ENCODE assay signal across 2 cellular contexts in genomic region chr11:48036011-48036410, GRCh38.
TF ChIP-seq lines count a peak whose summit lies in the region.

No MANE protein-coding gene starts in this region.

TF ChIP-seq in A549, 52 proteins besides CTCF, POLR2A, EP300 and RAD21:
- TF ChIP-seq HOXB13 (CRISPR knock-in tag; IDR thresholded peaks at IDR 0.05; ENCODE audit: low read depth) (no peak), RNF2 (IDR thresholded peaks at IDR 0.05; ENCODE audit: borderline replicate concordance, low read depth) (no peak), RCOR1 (IDR thresholded peaks at IDR 0.05; ENCODE audit: low read depth, low read length) (no peak), FOXS1 (CRISPR knock-in tag; IDR thresholded peaks at IDR 0.05) (no peak), MAFK (IDR thresholded peaks at IDR 0.05; ENCODE audit: partially characterized antibody) (no peak), PHF8 (IDR thresholded peaks at IDR 0.05; ENCODE audit: borderline replicate concordance, low read depth) (no peak), HMGXB4 (CRISPR knock-in tag; IDR thresholded peaks at IDR 0.05; ENCODE audit: borderline replicate concordance) (no peak), NFE2L2 (conservative IDR thresholded peaks at IDR 0.05; ENCODE audit: low read length) (no peak), HEYL (CRISPR knock-in tag; IDR thresholded peaks at IDR 0.05) (no peak), ZSCAN20 (CRISPR knock-in tag; IDR thresholded peaks at IDR 0.05) (no peak), SREBF2 (IDR thresholded peaks at IDR 0.05) (no peak), CEBPB (IDR thresholded peaks at IDR 0.05) (no peak), POLR2AphosphoS2 (conservative IDR thresholded peaks at IDR 0.05; ENCODE audit: low read length) (no peak), ATOH8 (CRISPR knock-in tag; IDR thresholded peaks at IDR 0.05; ENCODE audit: low read depth) (no peak), KDM5A (IDR thresholded peaks at IDR 0.05) (no peak), HDAC2 (IDR thresholded peaks at IDR 0.05) (no peak), JUN (IDR thresholded peaks at IDR 0.05) (no peak), NPAS2 (CRISPR knock-in tag; IDR thresholded peaks at IDR 0.05; ENCODE audit: borderline replicate concordance) (no peak)
TF ChIP-seq in A549: peak in this region for 0.

TF ChIP-seq in HepG2, 621 proteins besides CTCF, POLR2A, EP300 and RAD21:
- no peak for TF ChIP-seq KDM6A (CRISPR knock-in tag; IDR thresholded peaks at IDR 0.05; ENCODE audit: low read depth)
- no peak for TF ChIP-seq ZNF784 (CRISPR knock-in tag; IDR thresholded peaks at IDR 0.05; ENCODE audit: borderline replicate concordance)
- TF ChIP-seq FOXA3 (CRISPR knock-in tag; IDR thresholded peaks at IDR 0.05) = no peak
- no peak for TF ChIP-seq ZBTB39 (CRISPR knock-in tag; IDR thresholded peaks at IDR 0.05)
- no peak for TF ChIP-seq ZNF816 (CRISPR knock-in tag; IDR thresholded peaks at IDR 0.05; ENCODE audit: borderline replicate concordance)
- TF ChIP-seq MEIS2 (CRISPR knock-in tag; IDR thresholded peaks at IDR 0.05) = no peak
